8 cellular contexts compared by ENCODE assay signal in the genomic region with DNA sequence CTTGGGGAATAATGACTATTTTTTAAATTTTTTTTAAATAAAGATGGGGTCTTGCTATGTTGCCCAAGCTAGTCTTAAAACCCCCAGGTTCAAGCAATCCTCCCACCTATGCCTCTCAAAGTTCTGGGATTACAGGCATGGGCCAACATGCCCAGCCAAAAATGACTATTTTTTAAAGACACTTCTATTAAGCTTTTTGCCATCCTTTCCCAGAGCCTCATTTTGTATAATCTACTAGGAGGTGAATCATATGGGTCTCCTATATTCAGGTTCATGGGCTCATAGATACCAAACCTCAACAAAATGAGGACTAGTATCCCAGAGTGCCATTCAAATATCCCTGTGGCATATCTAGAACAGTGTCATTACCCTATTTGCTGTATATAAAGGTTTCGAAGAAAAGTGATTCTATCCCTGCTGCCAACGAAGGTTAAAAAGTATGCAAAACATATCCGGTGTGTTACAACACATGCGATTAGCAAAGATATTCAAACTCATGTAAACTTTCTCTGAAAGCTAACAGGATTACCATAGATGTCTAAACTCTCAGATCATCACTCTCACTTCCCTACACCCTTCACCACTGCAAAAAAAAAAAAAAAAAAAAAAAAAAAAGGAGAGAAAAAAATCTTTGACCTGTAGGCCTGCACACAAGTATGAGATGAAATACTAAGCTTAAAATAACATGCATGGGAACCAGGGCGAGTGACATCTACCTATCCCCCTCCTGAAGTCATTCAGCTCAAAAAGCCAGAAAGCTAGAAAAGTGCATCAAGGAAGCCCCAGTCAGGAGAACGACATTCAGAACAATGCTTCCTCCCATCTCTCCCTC. TPM values are rescaled to one million over a fixed set of nuclear protein-coding genes. Genes with fewer than 3 reads are reported as not detected.
A peak's percentile ranks its signal among the peaks of the same experiment; 100 is the strongest.
DNase-seq lines count a peak whose midpoint lies in the region; ATAC-seq and TF ChIP-seq lines count a peak whose summit lies in the region.

No MANE protein-coding gene starts in this region.

- H3K9me3 ChIP-seq in left ventricle myocardium inferior (replicated peaks) (peaks cover 5% of the 10 kb centered on the region), transverse colon (no peaks in the 10 kb centered on the region), thyroid gland (no peaks in the 10 kb centered on the region)

- CTCF ChIA-PET in activated CD8-positive, alpha-beta T cell treated with anti-CD3 and anti-CD28 coated beads for 36 hours (lab: Charles Lee), result interaction anchor here (1.3 to 1.9 kb wide), 5 partner anchors 9 to 54 kb away, joined by 3 to 6 read pairs (median 4); no protein-coding TSS in a partner anchor

- peak overlapping the region; percentile 34 for H3K4me3 Mint-ChIP-seq in activated CD8-positive, alpha-beta T cell treated with anti-CD3 and anti-CD28 coated beads for 36 hours

- ATAC-seq in Right ventricle myocardium superior (ENCODE audit: poor library complexity) (peak; percentile 40), HG03066 (IDR thresholded peaks at IDR 0.05; ENCODE audit: low read depth, unreplicated experiment) (peak; percentile 74)
- ATAC-seq in activated CD8-positive, alpha-beta T cell treated with anti-CD3 and anti-CD28 coated beads for 36 hours, result no peak

- DNase-seq in Right ventricle myocardium superior (no peak), left ventricle myocardium inferior (no peak), transverse colon (no peak), thyroid gland (no peak), lower leg skin (ENCODE audit: low spot score in 2 of 2) (no peak), occipital lobe (lab: John Stamatoyannopoulos, UW) (no peak)
- no peak for DNase-seq in activated CD8-positive, alpha-beta T cell treated with anti-CD3 and anti-CD28 coated beads for 36 hours

- POLR2A ChIA-PET in activated CD8-positive, alpha-beta T cell treated with anti-CD3 and anti-CD28 coated beads for 36 hours (lab: Charles Lee), result interaction anchor here (1.0 to 5.7 kb wide), 9 partner anchors 8 to 42 kb away, joined by 3 to 61 read pairs (median 5); a partner anchor contains a TSS

- H3K36me3 ChIP-seq in left ventricle myocardium inferior (no peaks in the 10 kb centered on the region), transverse colon (no peaks in the 10 kb centered on the region), thyroid gland (no peaks in the 10 kb centered on the region)

- H3K27me3 ChIP-seq in left ventricle myocardium inferior (ENCODE audit: low read depth) (no peaks in the 10 kb centered on the region), transverse colon (no peaks in the 10 kb centered on the region), thyroid gland (no peaks in the 10 kb centered on the region)

- H3K4me3 ChIP-seq in left ventricle myocardium inferior (no peak overlapping the region), transverse colon (no peak overlapping the region), thyroid gland (replicated peaks in 1 of 3) (no peak overlapping the region), lower leg skin (ENCODE audit: low read depth, poor library complexity, severe bottlenecking) (no peak overlapping the region)

- H3K27ac ChIP-seq in left ventricle myocardium inferior (replicated peaks) (no peak overlapping the region), transverse colon (peak overlapping the region; percentile 23 to 70 (median 36)), thyroid gland (no peak overlapping the region)

- H3K27ac Mint-ChIP-seq in activated CD8-positive, alpha-beta T cell treated with anti-CD3 and anti-CD28 coated beads for 36 hours, result peak overlapping the region; percentile 93

- no peak for TF ChIP-seq CTCF in left ventricle myocardium inferior (IDR thresholded peaks at IDR 0.05; ENCODE audit: borderline replicate concordance)
- no peak for TF ChIP-seq CTCF in activated CD8-positive, alpha-beta T cell treated with anti-CD3 and anti-CD28 coated beads for 36 hours (IDR thresholded peaks at IDR 0.05)
- no peak for TF ChIP-seq CTCF in transverse colon (IDR thresholded peaks at IDR 0.05)
- no peak for TF ChIP-seq CTCF in thyroid gland (IDR thresholded peaks at IDR 0.05)
- no peak for TF ChIP-seq CTCF in lower leg skin (IDR thresholded peaks at IDR 0.05)

- in situ Hi-C loops in transverse colon (cut with MboI; ENCODE audit: low pct_ligation_motif_present in 1 of 4, low pct_unique_long_range_greater_than_20kb in 1 of 4, low sequenced_read_pairs in 3 of 4), result no loop called here

- peaks cover 86% of the 10 kb centered on the region for H3K4me1 Mint-ChIP-seq in activated CD8-positive, alpha-beta T cell treated with anti-CD3 and anti-CD28 coated beads for 36 hours (ENCODE audit: low read depth)

- WGBS in transverse colon (ENCODE audit: low coverage in 1 of 2), 2 donors, result 64 to 67% methylated on average over 6 of the region's 6 CpGs
- whole genome bisulfite sequencing in thyroid gland, 2 donors, result 88 to 89% methylated on average over 6 of the region's 6 CpGs
- WGBS in lower leg skin, 2 donors, result 78 to 80% methylated on average over 6 of the region's 6 CpGs

- no peak for TF ChIP-seq EP300 in transverse colon (IDR thresholded peaks at IDR 0.05; ENCODE audit: low read depth)

- intact Hi-C loops in Right ventricle myocardium superior (cut with DNase I) (no loop called here), left ventricle myocardium inferior (cut with micrococcal nuclease) (no loop called here), transverse colon (cut with DNase I; ENCODE audit: low total_unique reads) (no loop called here), thyroid gland (cut with DNase I) (no loop called here), lower leg skin (cut with DNase I; ENCODE audit: low total_unique reads) (no loop called here)
- intact Hi-C loops in activated CD8-positive, alpha-beta T cell treated with anti-CD3 and anti-CD28 coated beads for 36 hours (cut with micrococcal nuclease), result no loop called here

- H3K9me3 Mint-ChIP-seq in activated CD8-positive, alpha-beta T cell treated with anti-CD3 and anti-CD28 coated beads for 36 hours, result peaks cover 3% of the 10 kb centered on the region

- H3K4me1 ChIP-seq in left ventricle myocardium inferior (peaks cover 51% of the 10 kb centered on the region), transverse colon (peaks cover 0 to 65% (median 6%) of the 10 kb centered on the region in 4 donors), thyroid gland (peaks cover 10% of the 10 kb centered on the region in 2 donors)

- TF ChIP-seq POLR2A in transverse colon (IDR thresholded peaks at IDR 0.05) (no peak), thyroid gland (IDR thresholded peaks at IDR 0.05) (no peak), lower leg skin (IDR thresholded peaks at IDR 0.05) (no peak)

- no peaks in the 10 kb centered on the region for H3K27me3 Mint-ChIP-seq in activated CD8-positive, alpha-beta T cell treated with anti-CD3 and anti-CD28 coated beads for 36 hours

- peaks cover 81% of the 10 kb centered on the region for H3K36me3 Mint-ChIP-seq in activated CD8-positive, alpha-beta T cell treated with anti-CD3 and anti-CD28 coated beads for 36 hours (ENCODE audit: low read depth)

RNA-seq across cellular contexts. Expression of a gene that starts 23.5 kb away (rescaled TPM):
- total RNA-seq in Right ventricle myocardium superior, result 25.2 TPM
- 26.4 TPM for total RNA-seq in left ventricle myocardium inferior
- total RNA-seq in activated CD8-positive, alpha-beta T cell treated with anti-CD3 and anti-CD28 coated beads for 36 hours, result 100 to 1,000 TPM; 250 to 253 TPM
- 100 to 1,000 TPM; 140 to 254 (median 204) TPM for total RNA-seq in transverse colon
- 100 to 1,000 TPM in 3 of 4 donors, 10 to 100 TPM in 1; 88.2 to 160 (median 118) TPM for total RNA-seq in thyroid gland
- 100 to 1,000 TPM in 2 of 4 donors, 10 to 100 TPM in 2; 45.7 to 104 (median 78.1) TPM for total RNA-seq in lower leg skin
- 66.4 TPM for total RNA-seq in occipital lobe

Comparison
In these comparisons a context has a peak if more than half of its experiments do, and no peak if none do; other contexts are left out.
1. H3K27ac ChIP-seq: peak in transverse colon (4 of 4); none in left ventricle myocardium inferior (single experiment) and thyroid gland (0 of 3).